1 cellular context compared by ENCODE assay signal in genomic region chr14:73851567-73852382, GRCh38.
A peak's percentile ranks its signal among the peaks of the same experiment; 100 is the strongest.
TF ChIP-seq lines count a peak whose summit lies in the region.

TSS of gene PTGR2 (plus strand) at chr14:73851831. CDS start at chr14:73858863, 7,032 bp downstream.

TF ChIP-seq in HepG2, 621 proteins besides CTCF, POLR2A, EP300 and RAD21 (continued from another document and continues in another):
- TF ChIP-seq ZNF639 (CRISPR knock-in tag; conservative IDR thresholded peaks at IDR 0.05) (no peak), ZNF546 (CRISPR knock-in tag; conservative IDR thresholded peaks at IDR 0.05) (no peak), GLMP (CRISPR knock-in tag; IDR thresholded peaks at IDR 0.05; ENCODE audit: borderline replicate concordance) (no peak), ATF7-NPFF (CRISPR knock-in tag; IDR thresholded peaks at IDR 0.05; ENCODE audit: low read depth) (peak; percentile 82; the same call in 1 of the 2 replicates), ZNF652 (CRISPR knock-in tag; IDR thresholded peaks at IDR 0.05; ENCODE audit: borderline replicate concordance, low read depth) (no peak; the same call in 1 of the 2 replicates), TCF7 (IDR thresholded peaks at IDR 0.05; ENCODE audit: low read depth) (no peak), GPN1 (CRISPR knock-in tag; IDR thresholded peaks at IDR 0.05; ENCODE audit: borderline replicate concordance) (no peak; the same call in 1 of the 2 replicates), ZNF776 (CRISPR knock-in tag; IDR thresholded peaks at IDR 0.05) (no peak), ZNF724P (CRISPR knock-in tag; IDR thresholded peaks at IDR 0.05; ENCODE audit: borderline replicate concordance) (peak; percentile 79; the same call in 1 of the 2 replicates), ZNF225 (CRISPR knock-in tag; IDR thresholded peaks at IDR 0.05) (0 out of 2 replicates have a peak, but pooled peaks have one; percentile 20), RBM39 (IDR thresholded peaks at IDR 0.05; ENCODE audit: low read depth, low read length, poor library complexity, severe bottlenecking) (peak; percentile 56), ZNF256 (CRISPR knock-in tag; conservative IDR thresholded peaks at IDR 0.05) (no peak; the same call in 1 of the 2 replicates), ZNF207 (IDR thresholded peaks at IDR 0.05; ENCODE audit: borderline replicate concordance) (no peak), ZNF570 (CRISPR knock-in tag; IDR thresholded peaks at IDR 0.05; ENCODE audit: borderline replicate concordance) (no peak), TOE1 (CRISPR knock-in tag; IDR thresholded peaks at IDR 0.05) (no peak), ZNF589 (CRISPR knock-in tag; conservative IDR thresholded peaks at IDR 0.05) (no peak), HHEX (CRISPR knock-in tag; IDR thresholded peaks at IDR 0.05) (no peak), ZNF883 (CRISPR knock-in tag; IDR thresholded peaks at IDR 0.05; ENCODE audit: not compliant biosample characterization) (no peak), ZFX (CRISPR knock-in tag; IDR thresholded peaks at IDR 0.05; ENCODE audit: low read depth) (peak; percentile 79), ZMAT5 (CRISPR knock-in tag; IDR thresholded peaks at IDR 0.05; ENCODE audit: borderline replicate concordance, low read depth) (no peak), ZNF232 (CRISPR knock-in tag; IDR thresholded peaks at IDR 0.05; ENCODE audit: borderline replicate concordance) (no peak), CBX1 (IDR thresholded peaks at IDR 0.05; ENCODE audit: low read depth) (no peak), ZKSCAN5 (CRISPR knock-in tag; IDR thresholded peaks at IDR 0.05) (no peak), HNF4A (CRISPR knock-in tag; IDR thresholded peaks at IDR 0.05) (peak; percentile 80), ZZZ3 (CRISPR knock-in tag; IDR thresholded peaks at IDR 0.05; ENCODE audit: borderline replicate concordance) (no peak; the same call in 1 of the 2 replicates), ZNF234 (CRISPR knock-in tag; conservative IDR thresholded peaks at IDR 0.05) (no peak), ZNF564 (CRISPR knock-in tag; IDR thresholded peaks at IDR 0.05) (peak; percentile 63; the same call in 1 of the 2 replicates), ZBTB21 (CRISPR knock-in tag; IDR thresholded peaks at IDR 0.05) (no peak), FOXP4 (CRISPR knock-in tag; IDR thresholded peaks at IDR 0.05) (peak; percentile 71), SMAD1 (CRISPR knock-in tag; IDR thresholded peaks at IDR 0.05; ENCODE audit: borderline replicate concordance, low read depth) (no peak), AHR (CRISPR knock-in tag; IDR thresholded peaks at IDR 0.05) (peak; percentile 78; the same call in 1 of the 2 replicates), ZNF318 (CRISPR knock-in tag; IDR thresholded peaks at IDR 0.05) (no peak), ZNF781 (CRISPR knock-in tag; IDR thresholded peaks at IDR 0.05; ENCODE audit: borderline replicate concordance, not compliant biosample characterization) (no peak), ATF5 (CRISPR knock-in tag; IDR thresholded peaks at IDR 0.05; ENCODE audit: low read depth) (no peak), ZBTB10 (CRISPR knock-in tag; IDR thresholded peaks at IDR 0.05; ENCODE audit: borderline replicate concordance) (no peak; the same call in 1 of the 2 replicates), PREB (CRISPR knock-in tag; IDR thresholded peaks at IDR 0.05) (no peak), ZBTB1 (CRISPR knock-in tag; IDR thresholded peaks at IDR 0.05; ENCODE audit: borderline replicate concordance) (no peak), PRMT3 (CRISPR knock-in tag; IDR thresholded peaks at IDR 0.05; ENCODE audit: borderline replicate concordance, low read depth) (no peak), TEAD3 (CRISPR knock-in tag; optimal IDR thresholded peaks at IDR 0.05; ENCODE audit: borderline replicate concordance) (peak; percentile 93), ZNF597 (CRISPR knock-in tag; IDR thresholded peaks at IDR 0.05) (no peak), ELK4 (CRISPR knock-in tag; IDR thresholded peaks at IDR 0.05; ENCODE audit: borderline replicate concordance) (no peak), ZNF367 (CRISPR knock-in tag; IDR thresholded peaks at IDR 0.05; ENCODE audit: borderline replicate concordance) (no peak), MLLT10 (CRISPR knock-in tag; IDR thresholded peaks at IDR 0.05) (no peak)
